ENCODE assay signal across 1 cellular context in the genomic region with DNA sequence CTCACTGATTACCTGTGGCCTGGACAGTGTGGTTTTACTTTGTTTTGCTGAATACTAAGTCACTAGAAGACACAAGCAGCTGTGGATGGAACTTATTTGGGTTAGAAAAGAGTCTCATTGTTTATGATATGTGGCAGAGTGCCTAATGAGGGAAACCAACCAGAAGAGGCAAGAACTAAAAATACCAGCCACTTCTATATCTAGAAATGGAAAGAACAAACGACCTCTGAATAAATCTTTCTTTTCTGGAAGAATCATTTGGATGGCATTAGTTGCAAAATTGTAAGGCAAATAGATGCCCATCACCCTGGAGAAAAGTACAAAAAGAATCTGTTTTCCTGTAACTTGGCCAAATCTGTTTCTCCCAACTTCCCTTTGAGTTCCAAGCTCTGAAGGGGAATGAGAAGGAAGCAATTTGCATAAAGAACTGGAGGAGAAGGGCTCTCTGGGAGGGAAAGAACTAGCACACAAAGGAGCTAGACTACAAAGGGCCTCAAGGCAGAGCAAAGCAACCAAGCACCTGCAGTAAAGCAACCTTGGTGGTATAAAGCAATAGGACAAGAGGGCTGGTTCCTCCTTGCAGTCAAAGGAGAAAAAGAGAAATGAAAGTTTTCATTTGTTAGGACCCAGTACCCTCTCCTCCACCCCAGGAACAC.
TF ChIP-seq lines count a peak whose summit lies in the region.

No MANE protein-coding gene starts in this region.

TF ChIP-seq in SK-N-SH treated with all-trans-retinoic acid at 6 μM for 48 hours, 23 proteins besides CTCF, POLR2A, EP300 and RAD21 (continued from another document):
- TF ChIP-seq, protein P1, sequence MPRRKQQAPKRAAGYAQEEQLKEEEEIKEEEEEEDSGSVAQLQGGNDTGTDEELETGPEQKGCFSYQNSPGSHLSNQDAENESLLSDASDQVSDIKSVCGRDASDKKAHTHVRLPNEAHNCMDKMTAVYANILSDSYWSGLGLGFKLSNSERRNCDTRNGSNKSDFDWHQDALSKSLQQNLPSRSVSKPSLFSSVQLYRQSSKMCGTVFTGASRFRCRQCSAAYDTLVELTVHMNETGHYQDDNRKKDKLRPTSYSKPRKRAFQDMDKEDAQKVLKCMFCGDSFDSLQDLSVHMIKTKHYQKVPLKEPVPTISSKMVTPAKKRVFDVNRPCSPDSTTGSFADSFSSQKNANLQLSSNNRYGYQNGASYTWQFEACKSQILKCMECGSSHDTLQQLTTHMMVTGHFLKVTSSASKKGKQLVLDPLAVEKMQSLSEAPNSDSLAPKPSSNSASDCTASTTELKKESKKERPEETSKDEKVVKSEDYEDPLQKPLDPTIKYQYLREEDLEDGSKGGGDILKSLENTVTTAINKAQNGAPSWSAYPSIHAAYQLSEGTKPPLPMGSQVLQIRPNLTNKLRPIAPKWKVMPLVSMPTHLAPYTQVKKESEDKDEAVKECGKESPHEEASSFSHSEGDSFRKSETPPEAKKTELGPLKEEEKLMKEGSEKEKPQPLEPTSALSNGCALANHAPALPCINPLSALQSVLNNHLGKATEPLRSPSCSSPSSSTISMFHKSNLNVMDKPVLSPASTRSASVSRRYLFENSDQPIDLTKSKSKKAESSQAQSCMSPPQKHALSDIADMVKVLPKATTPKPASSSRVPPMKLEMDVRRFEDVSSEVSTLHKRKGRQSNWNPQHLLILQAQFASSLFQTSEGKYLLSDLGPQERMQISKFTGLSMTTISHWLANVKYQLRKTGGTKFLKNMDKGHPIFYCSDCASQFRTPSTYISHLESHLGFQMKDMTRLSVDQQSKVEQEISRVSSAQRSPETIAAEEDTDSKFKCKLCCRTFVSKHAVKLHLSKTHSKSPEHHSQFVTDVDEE (CRISPR knock-in tag; IDR thresholded peaks at IDR 0.05) = no peak
- TF ChIP-seq ZNF565 (CRISPR knock-in tag; conservative IDR thresholded peaks at IDR 0.05; ENCODE audit: low read depth) = no peak
- TF ChIP-seq, protein P2, sequence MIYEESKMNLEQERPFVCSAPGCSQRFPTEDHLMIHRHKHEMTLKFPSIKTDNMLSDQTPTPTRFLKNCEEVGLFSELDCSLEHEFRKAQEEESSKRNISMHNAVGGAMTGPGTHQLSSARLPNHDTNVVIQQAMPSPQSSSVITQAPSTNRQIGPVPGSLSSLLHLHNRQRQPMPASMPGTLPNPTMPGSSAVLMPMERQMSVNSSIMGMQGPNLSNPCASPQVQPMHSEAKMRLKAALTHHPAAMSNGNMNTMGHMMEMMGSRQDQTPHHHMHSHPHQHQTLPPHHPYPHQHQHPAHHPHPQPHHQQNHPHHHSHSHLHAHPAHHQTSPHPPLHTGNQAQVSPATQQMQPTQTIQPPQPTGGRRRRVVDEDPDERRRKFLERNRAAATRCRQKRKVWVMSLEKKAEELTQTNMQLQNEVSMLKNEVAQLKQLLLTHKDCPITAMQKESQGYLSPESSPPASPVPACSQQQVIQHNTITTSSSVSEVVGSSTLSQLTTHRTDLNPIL (CRISPR knock-in tag; IDR thresholded peaks at IDR 0.05; ENCODE audit: low read depth) = no peak
- no peak for TF ChIP-seq ISL1 (CRISPR knock-in tag; IDR thresholded peaks at IDR 0.05)
- TF ChIP-seq, protein P3, sequence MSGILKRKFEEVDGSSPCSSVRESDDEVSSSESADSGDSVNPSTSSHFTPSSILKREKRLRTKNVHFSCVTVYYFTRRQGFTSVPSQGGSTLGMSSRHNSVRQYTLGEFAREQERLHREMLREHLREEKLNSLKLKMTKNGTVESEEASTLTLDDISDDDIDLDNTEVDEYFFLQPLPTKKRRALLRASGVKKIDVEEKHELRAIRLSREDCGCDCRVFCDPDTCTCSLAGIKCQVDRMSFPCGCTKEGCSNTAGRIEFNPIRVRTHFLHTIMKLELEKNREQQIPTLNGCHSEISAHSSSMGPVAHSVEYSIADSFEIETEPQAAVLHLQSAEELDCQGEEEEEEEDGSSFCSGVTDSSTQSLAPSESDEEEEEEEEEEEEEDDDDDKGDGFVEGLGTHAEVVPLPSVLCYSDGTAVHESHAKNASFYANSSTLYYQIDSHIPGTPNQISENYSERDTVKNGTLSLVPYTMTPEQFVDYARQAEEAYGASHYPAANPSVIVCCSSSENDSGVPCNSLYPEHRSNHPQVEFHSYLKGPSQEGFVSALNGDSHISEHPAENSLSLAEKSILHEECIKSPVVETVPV (CRISPR knock-in tag; IDR thresholded peaks at IDR 0.05) = no peak
- TF ChIP-seq RARB (CRISPR knock-in tag; IDR thresholded peaks at IDR 0.05) = no peak
- TF ChIP-seq GLIS3 (CRISPR knock-in tag; IDR thresholded peaks at IDR 0.05) = no peak
- TF ChIP-seq TOX (CRISPR knock-in tag; IDR thresholded peaks at IDR 0.05; ENCODE audit: borderline replicate concordance) = no peak
- TF ChIP-seq ZNF70 (CRISPR knock-in tag; IDR thresholded peaks at IDR 0.05) = no peak
- TF ChIP-seq CSDC2 (CRISPR knock-in tag; IDR thresholded peaks at IDR 0.05) = no peak
